Comparison of ENCODE assay signal across 9 cellular contexts in genomic region chr1:62070384-62071011, GRCh38.
DNase-seq lines count a peak whose midpoint lies in the region; ATAC-seq, FAIRE-seq and TF ChIP-seq lines count a peak whose summit lies in the region.
"Had no signal": no experiment of that assay in that cellular context is flagged by ENCODE, and none has a peak within 500 bp of the region (broad histone marks: within the 10 kb centered on the region; RNA-seq: fewer than 3 reads in every experiment).

No MANE protein-coding gene starts in this region.

- peak; percentile 34 to 51; a peak in 3 of 5 replicates for TF ChIP-seq RAD21 in A549 (conservative IDR thresholded peaks at IDR 0.05 in 1 of 2, IDR thresholded peaks at IDR 0.05 in 1 of 2)

- H3K27me3 ChIP-seq in GM06990 (replicated peaks; ENCODE audit: control insufficient read depth, insufficient read depth, low read length), result no peaks in the 10 kb centered on the region
- H3K27me3 ChIP-seq in mesenchymal stem cell (ENCODE audit: control insufficient read depth in 1 of 2, insufficient read depth in 1 of 2, low read length in 2 of 2), result no peaks in the 10 kb centered on the region

- POLR2A ChIA-PET in A549 (lab: Yijun Ruan, JAX), result no interaction called here

- DNase-seq in A549 (ENCODE audit: low read depth in 1 of 2, low spot score in 1 of 2), result peak in 1 of 2 experiments; percentile 11
- DNase-seq in GM06990 (ENCODE audit: extremely low read depth, insufficient read length), result no peak
- peak; percentile 36 for DNase-seq in SK-MEL-5 (ENCODE audit: low read depth, low spot score)
- peak; percentile 12 for DNase-seq in fibroblast of the conjunctiva (ENCODE audit: low read depth)
- DNase-seq in mesenchymal stem cell, result no peak
- DNase-seq in activated CD4-positive, CD25-positive, alpha-beta regulatory T cell (lab: John Stamatoyannopoulos, UW), result no peak
- no peak for DNase-seq in hepatic stellate cell (ENCODE audit: low spot score)
- DNase-seq in germinal center (ENCODE audit: low spot score), result no peak
- DNase-seq: activated CD8-positive, alpha-beta memory T cell treated with anti-CD3 and anti-CD28 coated beads, Interleukin-2, amount 50 U/mL, for 48 hours had no signal

- H3K4me1 ChIP-seq in A549 (no peaks in the 10 kb centered on the region), mesenchymal stem cell (ENCODE audit: control insufficient read depth, insufficient read depth, low read depth, low read length) (no peaks in the 10 kb centered on the region)

- H3K36me3 ChIP-seq in GM06990 (ENCODE audit: control insufficient read depth, insufficient read depth, low read length), result no peaks in the 10 kb centered on the region
- peaks cover 0 to 6% of the 10 kb centered on the region in 2 experiments for H3K36me3 ChIP-seq in mesenchymal stem cell (ENCODE audit: control insufficient read depth in 1 of 2, insufficient read depth in 2 of 2, low read depth in 1 of 2, low read length in 2 of 2)

- no peak overlapping the region for H2BK120ac ChIP-seq in mesenchymal stem cell (ENCODE audit: low read depth, low read length)

- ATAC-seq in A549, result peak in 1 of 2 experiments; percentile 48; a peak in 1 of 6 replicates

- H3K18ac ChIP-seq in mesenchymal stem cell (ENCODE audit: low read depth in 1 of 2, low read length in 2 of 2), result no peak overlapping the region

- H3K79me1 ChIP-seq in mesenchymal stem cell (replicated peaks; ENCODE audit: low read length, poor library complexity, severe bottlenecking), result no peaks in the 10 kb centered on the region

- no peak overlapping the region for H3K9ac ChIP-seq in mesenchymal stem cell (ENCODE audit: low read length)

- H3K4me3 ChIP-seq in A549 (no peak overlapping the region), GM06990 (replicated peaks; ENCODE audit: low read depth, low read length) (no peak overlapping the region), mesenchymal stem cell (ENCODE audit: insufficient read depth in 1 of 2, low read depth in 1 of 2, low read length in 2 of 2) (no peak overlapping the region)

- TF ChIP-seq POLR2A in A549 (IDR thresholded peaks at IDR 0.05; ENCODE audit: low read length), result no peak

- H3K27ac ChIP-seq in A549 (no peak overlapping the region), mesenchymal stem cell (ENCODE audit: low read length, poor library complexity, severe bottlenecking) (no peak overlapping the region)

- no peak overlapping the region for H3K4me2 ChIP-seq in A549
- H3K4me2 ChIP-seq in mesenchymal stem cell (ENCODE audit: low read length, poor library complexity, severe bottlenecking), result no peak overlapping the region

- H2BK12ac ChIP-seq in mesenchymal stem cell (ENCODE audit: low read length in 2 of 2), result no peak overlapping the region

- in situ Hi-C loops in SK-MEL-5 (cut with HindIII; ENCODE audit: low pct_unique_long_range_greater_than_20kb, low sequenced_read_pairs), result no loop called here

- no peak overlapping the region for H3K14ac ChIP-seq in mesenchymal stem cell (ENCODE audit: low read length in 2 of 2)

- peak; percentile 37; the same call in 2 of the 3 replicates for TF ChIP-seq CTCF in A549 (IDR thresholded peaks at IDR 0.05)
- TF ChIP-seq CTCF in GM06990 (IDR thresholded peaks at IDR 0.05; ENCODE audit: insufficient read depth, low read length, poor library complexity, severe bottlenecking), result peak; percentile 45

- no peak overlapping the region for H3K23ac ChIP-seq in mesenchymal stem cell (ENCODE audit: low read length in 2 of 2)

- H2AK5ac ChIP-seq in mesenchymal stem cell (ENCODE audit: low read length, severe bottlenecking), result no peak overlapping the region

- no peak for FAIRE-seq in A549 (lab: Jason Lieb, UNC)

- no peak overlapping the region for H2AFZ ChIP-seq in mesenchymal stem cell (ENCODE audit: low read depth, low read length)

- CTCF ChIA-PET in A549 (lab: Yijun Ruan, JAX), result interaction anchor here (1.2 kb wide), 1 partner anchor 23 kb away, joined by 3 read pairs; no protein-coding TSS in a partner anchor

- H2BK15ac ChIP-seq in mesenchymal stem cell (ENCODE audit: low read depth, poor library complexity, severe bottlenecking), result no peak overlapping the region

- WGBS in A549 (ENCODE audit: missing lambda C conversion rate), result 62% methylated on average over 4 of the region's 4 CpGs
- WGBS in mesenchymal stem cell, result 93% methylated on average over 2 of the region's 4 CpGs

- H4K8ac ChIP-seq in mesenchymal stem cell (ENCODE audit: low read length), result no peak overlapping the region

- no peak overlapping the region for H4K91ac ChIP-seq in mesenchymal stem cell (ENCODE audit: low read length)

- H3K9me3 ChIP-seq in A549, result 0 out of 3 replicates have a peak, but pooled peaks cover 3% of the 10 kb centered on the region
- no peaks in the 10 kb centered on the region for H3K9me3 ChIP-seq in mesenchymal stem cell (ENCODE audit: control insufficient read depth, low read length)

- H2BK5ac ChIP-seq in mesenchymal stem cell (ENCODE audit: low read depth, low read length, poor library complexity, severe bottlenecking), result no peak overlapping the region

- H3K4ac ChIP-seq in mesenchymal stem cell (ENCODE audit: low read depth in 1 of 2, low read length in 2 of 2), result no peak overlapping the region

- TF ChIP-seq EP300 in A549 (IDR thresholded peaks at IDR 0.05), result no peak

TF ChIP-seq in A549, 52 proteins besides CTCF, POLR2A, EP300 and RAD21:
- TF ChIP-seq CBX2 (IDR thresholded peaks at IDR 0.05; ENCODE audit: borderline replicate concordance, low read depth) (no peak), FOSB (CRISPR knock-in tag; IDR thresholded peaks at IDR 0.05) (no peak), CEBPB (IDR thresholded peaks at IDR 0.05) (no peak), MYC (IDR thresholded peaks at IDR 0.05; ENCODE audit: borderline replicate concordance, low read length) (no peak)
- TF ChIP-seq, protein P1, sequence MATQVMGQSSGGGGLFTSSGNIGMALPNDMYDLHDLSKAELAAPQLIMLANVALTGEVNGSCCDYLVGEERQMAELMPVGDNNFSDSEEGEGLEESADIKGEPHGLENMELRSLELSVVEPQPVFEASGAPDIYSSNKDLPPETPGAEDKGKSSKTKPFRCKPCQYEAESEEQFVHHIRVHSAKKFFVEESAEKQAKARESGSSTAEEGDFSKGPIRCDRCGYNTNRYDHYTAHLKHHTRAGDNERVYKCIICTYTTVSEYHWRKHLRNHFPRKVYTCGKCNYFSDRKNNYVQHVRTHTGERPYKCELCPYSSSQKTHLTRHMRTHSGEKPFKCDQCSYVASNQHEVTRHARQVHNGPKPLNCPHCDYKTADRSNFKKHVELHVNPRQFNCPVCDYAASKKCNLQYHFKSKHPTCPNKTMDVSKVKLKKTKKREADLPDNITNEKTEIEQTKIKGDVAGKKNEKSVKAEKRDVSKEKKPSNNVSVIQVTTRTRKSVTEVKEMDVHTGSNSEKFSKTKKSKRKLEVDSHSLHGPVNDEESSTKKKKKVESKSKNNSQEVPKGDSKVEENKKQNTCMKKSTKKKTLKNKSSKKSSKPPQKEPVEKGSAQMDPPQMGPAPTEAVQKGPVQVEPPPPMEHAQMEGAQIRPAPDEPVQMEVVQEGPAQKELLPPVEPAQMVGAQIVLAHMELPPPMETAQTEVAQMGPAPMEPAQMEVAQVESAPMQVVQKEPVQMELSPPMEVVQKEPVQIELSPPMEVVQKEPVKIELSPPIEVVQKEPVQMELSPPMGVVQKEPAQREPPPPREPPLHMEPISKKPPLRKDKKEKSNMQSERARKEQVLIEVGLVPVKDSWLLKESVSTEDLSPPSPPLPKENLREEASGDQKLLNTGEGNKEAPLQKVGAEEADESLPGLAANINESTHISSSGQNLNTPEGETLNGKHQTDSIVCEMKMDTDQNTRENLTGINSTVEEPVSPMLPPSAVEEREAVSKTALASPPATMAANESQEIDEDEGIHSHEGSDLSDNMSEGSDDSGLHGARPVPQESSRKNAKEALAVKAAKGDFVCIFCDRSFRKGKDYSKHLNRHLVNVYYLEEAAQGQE (IDR thresholded peaks at IDR 0.05), result no peak
- TF ChIP-seq, protein P2, sequence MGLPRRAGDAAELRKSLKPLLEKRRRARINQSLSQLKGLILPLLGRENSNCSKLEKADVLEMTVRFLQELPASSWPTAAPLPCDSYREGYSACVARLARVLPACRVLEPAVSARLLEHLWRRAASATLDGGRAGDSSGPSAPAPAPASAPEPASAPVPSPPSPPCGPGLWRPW (IDR thresholded peaks at IDR 0.05), result no peak

Comparison
In these comparisons a context has a peak if more than half of its experiments do, and no peak if none do; other contexts are left out.
1. DNase-seq: peak in SK-MEL-5 (single experiment) and fibroblast of the conjunctiva (single experiment); none in GM06990 (single experiment), mesenchymal stem cell (single experiment), activated CD4-positive, CD25-positive, alpha-beta regulatory T cell (0 of 4), hepatic stellate cell (single experiment) and germinal center (single experiment).